In genomic region chr1:32291145-32291707, GRCh38 we compare ENCODE assay signal across 2 cellular contexts.
TF ChIP-seq lines count a peak whose summit lies in the region.

No MANE protein-coding gene starts in this region.

TF ChIP-seq in IMR-90, 13 proteins besides CTCF, POLR2A, EP300 and RAD21:
- no peak for TF ChIP-seq RFX5 (IDR thresholded peaks at IDR 0.05; ENCODE audit: low read depth, low read length)
- TF ChIP-seq CHD1 (IDR thresholded peaks at IDR 0.05; ENCODE audit: low read depth, low read length), result no peak

TF ChIP-seq in K562, 482 proteins besides CTCF, POLR2A, EP300 and RAD21 (continues in another document):
- TF ChIP-seq MEF2A (IDR thresholded peaks at IDR 0.05; ENCODE audit: control insufficient read depth, low read depth, low read length) (no peak), SMAD2 (IDR thresholded peaks at IDR 0.05; ENCODE audit: low read depth, low read length) (no peak), NFIC (IDR thresholded peaks at IDR 0.05) (no peak), NR2C2 (CRISPR knock-in tag; IDR thresholded peaks at IDR 0.05) (no peak), NR2C2 (tag; IDR thresholded peaks at IDR 0.05) (no peak), TAF9B (IDR thresholded peaks at IDR 0.05; ENCODE audit: partially characterized antibody) (no peak), MIER1 (IDR thresholded peaks at IDR 0.05; ENCODE audit: low read depth) (0 out of 2 replicates have a peak, but pooled peaks have one; percentile 61), ZNF592 (IDR thresholded peaks at IDR 0.05) (no peak), BACH1 (tag; IDR thresholded peaks at IDR 0.05) (0 out of 2 replicates have a peak, but pooled peaks have one; percentile 44), ZNF197 (CRISPR knock-in tag; IDR thresholded peaks at IDR 0.05; ENCODE audit: low read depth) (no peak), SMARCA5 (IDR thresholded peaks at IDR 0.05) (0 out of 2 replicates have a peak, but pooled peaks have one; percentile 11), JUN (IDR thresholded peaks at IDR 0.05; ENCODE audit: borderline replicate concordance, low read depth, low read length) (no peak), JUN (CRISPR knock-in tag; IDR thresholded peaks at IDR 0.05; ENCODE audit: borderline replicate concordance) (no peak), ZC3H8 (IDR thresholded peaks at IDR 0.05) (no peak), DIDO1 (tag; IDR thresholded peaks at IDR 0.05; ENCODE audit: low read depth) (no peak), MAFG (tag; conservative IDR thresholded peaks at IDR 0.05) (no peak), ZNF639 (CRISPR knock-in tag; conservative IDR thresholded peaks at IDR 0.05 in 1 of 2, IDR thresholded peaks at IDR 0.05 in 1 of 2) (no peak), KDM5B (IDR thresholded peaks at IDR 0.05; ENCODE audit: insufficient replicate concordance, low read depth, low read length) (peak; percentile 26), ZNF780A (CRISPR knock-in tag; IDR thresholded peaks at IDR 0.05) (no peak), JUND (IDR thresholded peaks at IDR 0.05; ENCODE audit: borderline replicate concordance, low read depth, low read length) (peak; percentile 59; the same call in 1 of the 2 replicates), JUND (tag; IDR thresholded peaks at IDR 0.05; ENCODE audit: borderline replicate concordance, low read depth, low read length) (peak; percentile 30; the same call in 1 of the 3 replicates), ARNT (IDR thresholded peaks at IDR 0.05) (peak in 1 of 2 experiments; percentile 53; a peak in 1 of 4 replicates), ZNF354B (CRISPR knock-in tag; IDR thresholded peaks at IDR 0.05) (no peak), ZNF561 (CRISPR knock-in tag; conservative IDR thresholded peaks at IDR 0.05) (no peak), FUS (optimal IDR thresholded peaks at IDR 0.05; ENCODE audit: low read depth, low read length) (no peak), KAT8 (IDR thresholded peaks at IDR 0.05; ENCODE audit: low read depth) (no peak), CREB3 (tag; conservative IDR thresholded peaks at IDR 0.05; ENCODE audit: low read depth) (peak; percentile 67; the same call in 1 of the 2 replicates), AFF1 (IDR thresholded peaks at IDR 0.05; ENCODE audit: low read depth in 1 of 2, partially characterized antibody in 2 of 2) (no peak), TOE1 (IDR thresholded peaks at IDR 0.05; ENCODE audit: borderline replicate concordance) (no peak), TOE1 (CRISPR knock-in tag; IDR thresholded peaks at IDR 0.05; ENCODE audit: borderline replicate concordance, low read depth) (no peak), FOXJ2 (tag; IDR thresholded peaks at IDR 0.05) (no peak), NCOA4 (IDR thresholded peaks at IDR 0.05; ENCODE audit: partially characterized antibody) (no peak), RCOR1 (IDR thresholded peaks at IDR 0.05; ENCODE audit: borderline replicate concordance in 1 of 2, low read depth in 2 of 2, low read length in 2 of 2) (0 out of 4 replicates have a peak, but pooled peaks of 1 of the 2 experiments have one; percentile 34), ZNF431 (CRISPR knock-in tag; IDR thresholded peaks at IDR 0.05) (0 out of 2 replicates have a peak, but pooled peaks have one; percentile 6), ILF3 (IDR thresholded peaks at IDR 0.05; ENCODE audit: borderline replicate concordance) (no peak), U2AF2 (optimal IDR thresholded peaks at IDR 0.05; ENCODE audit: low read depth, low read length) (no peak), RAD51 (IDR thresholded peaks at IDR 0.05; ENCODE audit: borderline replicate concordance, low read depth) (no peak)
- TF ChIP-seq, protein P1, sequence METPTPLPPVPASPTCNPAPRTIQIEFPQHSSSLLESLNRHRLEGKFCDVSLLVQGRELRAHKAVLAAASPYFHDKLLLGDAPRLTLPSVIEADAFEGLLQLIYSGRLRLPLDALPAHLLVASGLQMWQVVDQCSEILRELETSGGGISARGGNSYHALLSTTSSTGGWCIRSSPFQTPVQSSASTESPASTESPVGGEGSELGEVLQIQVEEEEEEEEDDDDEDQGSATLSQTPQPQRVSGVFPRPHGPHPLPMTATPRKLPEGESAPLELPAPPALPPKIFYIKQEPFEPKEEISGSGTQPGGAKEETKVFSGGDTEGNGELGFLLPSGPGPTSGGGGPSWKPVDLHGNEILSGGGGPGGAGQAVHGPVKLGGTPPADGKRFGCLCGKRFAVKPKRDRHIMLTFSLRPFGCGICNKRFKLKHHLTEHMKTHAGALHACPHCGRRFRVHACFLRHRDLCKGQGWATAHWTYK (CRISPR knock-in tag; IDR thresholded peaks at IDR 0.05), result no peak
- TF ChIP-seq, protein P2, sequence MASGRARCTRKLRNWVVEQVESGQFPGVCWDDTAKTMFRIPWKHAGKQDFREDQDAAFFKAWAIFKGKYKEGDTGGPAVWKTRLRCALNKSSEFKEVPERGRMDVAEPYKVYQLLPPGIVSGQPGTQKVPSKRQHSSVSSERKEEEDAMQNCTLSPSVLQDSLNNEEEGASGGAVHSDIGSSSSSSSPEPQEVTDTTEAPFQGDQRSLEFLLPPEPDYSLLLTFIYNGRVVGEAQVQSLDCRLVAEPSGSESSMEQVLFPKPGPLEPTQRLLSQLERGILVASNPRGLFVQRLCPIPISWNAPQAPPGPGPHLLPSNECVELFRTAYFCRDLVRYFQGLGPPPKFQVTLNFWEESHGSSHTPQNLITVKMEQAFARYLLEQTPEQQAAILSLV (tag; IDR thresholded peaks at IDR 0.05), result no peak
- TF ChIP-seq, protein P3, sequence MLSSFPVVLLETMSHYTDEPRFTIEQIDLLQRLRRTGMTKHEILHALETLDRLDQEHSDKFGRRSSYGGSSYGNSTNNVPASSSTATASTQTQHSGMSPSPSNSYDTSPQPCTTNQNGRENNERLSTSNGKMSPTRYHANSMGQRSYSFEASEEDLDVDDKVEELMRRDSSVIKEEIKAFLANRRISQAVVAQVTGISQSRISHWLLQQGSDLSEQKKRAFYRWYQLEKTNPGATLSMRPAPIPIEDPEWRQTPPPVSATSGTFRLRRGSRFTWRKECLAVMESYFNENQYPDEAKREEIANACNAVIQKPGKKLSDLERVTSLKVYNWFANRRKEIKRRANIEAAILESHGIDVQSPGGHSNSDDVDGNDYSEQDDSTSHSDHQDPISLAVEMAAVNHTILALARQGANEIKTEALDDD (IDR thresholded peaks at IDR 0.05), result peak; percentile 49; the same call in 1 of the 2 replicates
- TF ChIP-seq, protein P4, sequence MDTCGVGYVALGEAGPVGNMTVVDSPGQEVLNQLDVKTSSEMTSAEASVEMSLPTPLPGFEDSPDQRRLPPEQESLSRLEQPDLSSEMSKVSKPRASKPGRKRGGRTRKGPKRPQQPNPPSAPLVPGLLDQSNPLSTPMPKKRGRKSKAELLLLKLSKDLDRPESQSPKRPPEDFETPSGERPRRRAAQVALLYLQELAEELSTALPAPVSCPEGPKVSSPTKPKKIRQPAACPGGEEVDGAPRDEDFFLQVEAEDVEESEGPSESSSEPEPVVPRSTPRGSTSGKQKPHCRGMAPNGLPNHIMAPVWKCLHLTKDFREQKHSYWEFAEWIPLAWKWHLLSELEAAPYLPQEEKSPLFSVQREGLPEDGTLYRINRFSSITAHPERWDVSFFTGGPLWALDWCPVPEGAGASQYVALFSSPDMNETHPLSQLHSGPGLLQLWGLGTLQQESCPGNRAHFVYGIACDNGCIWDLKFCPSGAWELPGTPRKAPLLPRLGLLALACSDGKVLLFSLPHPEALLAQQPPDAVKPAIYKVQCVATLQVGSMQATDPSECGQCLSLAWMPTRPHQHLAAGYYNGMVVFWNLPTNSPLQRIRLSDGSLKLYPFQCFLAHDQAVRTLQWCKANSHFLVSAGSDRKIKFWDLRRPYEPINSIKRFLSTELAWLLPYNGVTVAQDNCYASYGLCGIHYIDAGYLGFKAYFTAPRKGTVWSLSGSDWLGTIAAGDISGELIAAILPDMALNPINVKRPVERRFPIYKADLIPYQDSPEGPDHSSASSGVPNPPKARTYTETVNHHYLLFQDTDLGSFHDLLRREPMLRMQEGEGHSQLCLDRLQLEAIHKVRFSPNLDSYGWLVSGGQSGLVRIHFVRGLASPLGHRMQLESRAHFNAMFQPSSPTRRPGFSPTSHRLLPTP (IDR thresholded peaks at IDR 0.05; ENCODE audit: borderline replicate concordance, extremely low read depth, insufficient read length), result no peak
- TF ChIP-seq, protein P5, sequence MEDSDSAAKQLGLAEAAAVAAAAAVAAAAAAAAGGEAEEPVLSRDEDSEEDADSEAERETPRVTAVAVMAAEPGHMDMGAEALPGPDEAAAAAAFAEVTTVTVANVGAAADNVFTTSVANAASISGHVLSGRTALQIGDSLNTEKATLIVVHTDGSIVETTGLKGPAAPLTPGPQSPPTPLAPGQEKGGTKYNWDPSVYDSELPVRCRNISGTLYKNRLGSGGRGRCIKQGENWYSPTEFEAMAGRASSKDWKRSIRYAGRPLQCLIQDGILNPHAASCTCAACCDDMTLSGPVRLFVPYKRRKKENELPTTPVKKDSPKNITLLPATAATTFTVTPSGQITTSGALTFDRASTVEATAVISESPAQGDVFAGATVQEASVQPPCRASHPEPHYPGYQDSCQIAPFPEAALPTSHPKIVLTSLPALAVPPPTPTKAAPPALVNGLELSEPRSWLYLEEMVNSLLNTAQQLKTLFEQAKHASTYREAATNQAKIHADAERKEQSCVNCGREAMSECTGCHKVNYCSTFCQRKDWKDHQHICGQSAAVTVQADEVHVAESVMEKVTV (CRISPR knock-in tag; IDR thresholded peaks at IDR 0.05), result 0 out of 2 replicates have a peak, but pooled peaks have one; percentile 43
